In genomic region chr16:17138801-17139200, GRCh38 we compare ENCODE assay signal across 1 cellular context.
TF ChIP-seq lines count a peak whose summit lies in the region.

No MANE protein-coding gene starts in this region.

TF ChIP-seq in IMR-90, 13 proteins besides CTCF, POLR2A, EP300 and RAD21 (continued from another document):
- TF ChIP-seq ELK1 (IDR thresholded peaks at IDR 0.05; ENCODE audit: borderline replicate concordance, low read depth, low read length) (no peak), MXI1 (IDR thresholded peaks at IDR 0.05; ENCODE audit: borderline replicate concordance, low read depth, low read length) (no peak), MAZ (IDR thresholded peaks at IDR 0.05; ENCODE audit: borderline replicate concordance, low read depth, low read length) (no peak), FOS (IDR thresholded peaks at IDR 0.05; ENCODE audit: low read depth, low read length) (no peak), MAFK (IDR thresholded peaks at IDR 0.05; ENCODE audit: low read depth, low read length) (no peak), USF2 (IDR thresholded peaks at IDR 0.05; ENCODE audit: low read depth, low read length) (no peak), SMC3 (IDR thresholded peaks at IDR 0.05; ENCODE audit: low read depth, low read length) (no peak), CEBPB (IDR thresholded peaks at IDR 0.05; ENCODE audit: low read depth, low read length) (no peak), CHD1 (IDR thresholded peaks at IDR 0.05; ENCODE audit: low read depth, low read length) (no peak), BHLHE40 (IDR thresholded peaks at IDR 0.05; ENCODE audit: low read depth, low read length) (no peak)
